Comparison of ENCODE assay signal across 12 cellular contexts in genomic region chr14:106850913-106851825, GRCh38.
DNase-seq lines count a peak whose midpoint lies in the region; ATAC-seq and TF ChIP-seq lines count a peak whose summit lies in the region.
"Had no signal": no experiment of that assay in that cellular context is flagged by ENCODE, and none has a peak within 500 bp of the region (broad histone marks: within the 10 kb centered on the region; RNA-seq: fewer than 3 reads in every experiment).

No MANE protein-coding gene starts in this region.

- WGBS in tibial nerve, 2 donors = 77 to 81% methylated on average over 15 to 20 of the region's 20 CpGs

- peak; percentile 93 for DNase-seq in NCI-H1436 (lab: John Stamatoyannopoulos, UW)
- no peak for DNase-seq in tibial nerve (ENCODE audit: low spot score in 2 of 2)
- DNase-seq in GOT3 (lab: John Stamatoyannopoulos, UW) = no peak
- no peak for DNase-seq in A673 (ENCODE audit: low spot score)
- DNase-seq in D341Med (ENCODE audit: low spot score) = no peak
- DNase-seq: activated CD4-positive, alpha-beta T cell treated with anti-CD3 and anti-CD28 coated beads, Interleukin-2, amount 10 ng/mL, durations not matched to agents 7 days and 5 days; mammary epithelial cell had no signal

- peak overlapping the region; percentile 99 for H3K27ac ChIP-seq in BLaER1
- H3K27ac ChIP-seq in tibial nerve = no peak overlapping the region
- H3K27ac ChIP-seq in A673 (ENCODE audit: low read depth, low read length, poor library complexity, severe bottlenecking) = no peak overlapping the region
- H3K27ac ChIP-seq: KMS-11 had no signal

- H3K4me1 ChIP-seq in BLaER1 = peaks cover 70% of the 10 kb centered on the region
- H3K4me1 ChIP-seq in tibial nerve = no peaks in the 10 kb centered on the region
- peaks cover 5% of the 10 kb centered on the region for H3K4me1 ChIP-seq in A673 (ENCODE audit: insufficient read depth, low read length, poor library complexity, severe bottlenecking)

- H3K9me3 ChIP-seq in BLaER1 (no peaks in the 10 kb centered on the region), tibial nerve (no peaks in the 10 kb centered on the region), A673 (ENCODE audit: low read depth, low read length, poor library complexity, severe bottlenecking) (no peaks in the 10 kb centered on the region)

- H3K36me3 ChIP-seq in BLaER1 = peaks cover 15% of the 10 kb centered on the region
- H3K36me3 ChIP-seq in tibial nerve = no peaks in the 10 kb centered on the region
- no peaks in the 10 kb centered on the region for H3K36me3 ChIP-seq in A673 (ENCODE audit: insufficient read depth, low read length, poor library complexity, severe bottlenecking)

- intact Hi-C loops in A673 (cut with micrococcal nuclease; ENCODE audit: unreplicated experiment) = no loop called here

- POLR2A ChIA-PET in A673 (lab: Charles Lee; ENCODE audit: low non-redundant PET) = no interaction called here

- no peaks in the 10 kb centered on the region for H4K20me1 ChIP-seq in BLaER1

- H3K4me3 ChIP-seq in BLaER1 (peak overlapping the region; percentile 79), tibial nerve (peak overlapping the region in 1 of 4 donors; percentile 23), A673 (ENCODE audit: low read depth, low read length, poor library complexity, severe bottlenecking) (no peak overlapping the region)

- peak; percentile 59 for ATAC-seq in GM18907 (IDR thresholded peaks at IDR 0.05; ENCODE audit: unreplicated experiment)
- ATAC-seq in HG02642 (IDR thresholded peaks at IDR 0.05; ENCODE audit: poor library complexity, unreplicated experiment) = peak; percentile 67
- ATAC-seq: stimulated activated effector memory CD8-positive, alpha-beta T cell treated with anti-CD3 and anti-CD28 coated beads, Interleukin-12 subunit alpha, Interleukin-12 subunit beta, amount 100 ng/mL, for 72 hours had no signal

- peak overlapping the region; percentile 85 for H3K9ac ChIP-seq in BLaER1
- H3K9ac ChIP-seq: KMS-11 had no signal

- H3K27me3 ChIP-seq in BLaER1 (no peaks in the 10 kb centered on the region), tibial nerve (no peaks in the 10 kb centered on the region), A673 (replicated peaks; ENCODE audit: insufficient read depth, low read depth, low read length, poor library complexity) (no peaks in the 10 kb centered on the region)

- TF ChIP-seq EP300 in tibial nerve (IDR thresholded peaks at IDR 0.05) = no peak

- CTCF ChIA-PET in A673 (lab: Charles Lee) = no interaction called here

- TF ChIP-seq CTCF in tibial nerve (IDR thresholded peaks at IDR 0.05) (no peak), A673 (conservative IDR thresholded peaks at IDR 0.05; ENCODE audit: low read depth, low read length) (no peak)

- TF ChIP-seq POLR2A in tibial nerve (IDR thresholded peaks at IDR 0.05) = no peak

- H3K4me2 ChIP-seq in BLaER1 = peak overlapping the region; percentile 93
- H3K4me2 ChIP-seq: KMS-11 had no signal

- no TSS peak for BruUV-seq in A673 (replicated peaks; lab: Mats Ljungman, UMichigan)
